8 cellular contexts compared by ENCODE assay signal in the genomic region with DNA sequence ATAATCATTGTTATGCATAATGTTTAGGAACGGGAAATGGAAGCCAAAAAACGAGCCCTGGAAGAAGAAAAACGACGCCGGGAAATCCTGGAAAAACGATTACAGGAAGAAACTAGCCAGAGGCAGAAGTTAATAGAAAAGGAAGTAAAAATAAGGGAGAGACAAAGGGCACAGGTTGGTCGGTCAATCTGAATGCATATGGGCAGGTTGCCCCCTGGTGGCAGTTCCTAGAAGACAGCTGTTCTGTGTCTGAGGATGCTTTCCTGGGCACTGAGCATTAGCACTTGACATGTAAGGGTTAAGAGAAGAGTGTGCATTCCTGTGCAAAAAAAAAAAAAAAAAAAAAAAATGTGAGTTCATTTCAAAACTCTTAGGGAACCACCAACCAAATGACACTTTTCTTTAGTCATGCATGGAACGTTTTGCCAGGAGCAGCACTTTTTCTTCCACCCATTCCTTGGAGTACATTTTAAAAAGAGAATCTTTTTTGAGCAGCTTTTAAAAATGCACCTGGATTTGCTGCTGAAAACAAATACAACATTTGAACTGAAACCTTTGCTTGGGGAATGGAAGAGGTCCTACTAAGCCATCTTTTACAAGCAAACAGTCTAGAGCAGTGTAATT. TPM values are rescaled to one million over a fixed set of nuclear protein-coding genes. Genes with fewer than 3 reads are reported as not detected.
A peak's percentile ranks its signal among the peaks of the same experiment; 100 is the strongest.
DNase-seq lines count a peak whose midpoint lies in the region; ATAC-seq and TF ChIP-seq lines count a peak whose summit lies in the region.

No MANE protein-coding gene starts in this region.

- H3K36me3 Mint-ChIP-seq in CD4-positive, alpha-beta T cell (ENCODE audit: low read depth): no peaks in the 10 kb centered on the region

- no peak overlapping the region for H3K4me3 Mint-ChIP-seq in CD4-positive, alpha-beta T cell

- no peaks in the 10 kb centered on the region for H3K27me3 Mint-ChIP-seq in CD4-positive, alpha-beta T cell

- POLR2A ChIA-PET in CD4-positive, alpha-beta T cell (lab: Charles Lee): interaction anchor here (0.9 to 6.3 kb wide), 5 partner anchors 10 to 299 kb away, joined by 3 to 32 read pairs (median 6); partner anchors contain the start of gene ABHD10

- peak; percentile 96 for TF ChIP-seq CTCF in CD4-positive, alpha-beta T cell (IDR thresholded peaks at IDR 0.05)

- peak; percentile 62 to 77 (median 68) for DNase-seq in CD4-positive, alpha-beta T cell
- DNase-seq in NCI-H69 (lab: John Stamatoyannopoulos, UW): peak; percentile 83
- peak; percentile 58 to 76 for DNase-seq in activated CD4-positive, alpha-beta T cell treated with anti-CD3 and anti-CD28 coated beads, Interleukin-2, amount 50 U/mL, for 24 hours (ENCODE audit: low read depth in 1 of 2, low spot score in 1 of 2)
- DNase-seq in dermis microvascular lymphatic vessel endothelial cell (ENCODE audit: low read depth in 2 of 2): peak; percentile 73 to 85
- DNase-seq in medulla oblongata (ENCODE audit: extremely low spot score): peak; percentile 91
- peak; percentile 50 for DNase-seq in stimulated activated CD8-positive, alpha-beta memory T cell treated with anti-CD3 and anti-CD28 coated beads, Interleukin-12 subunit alpha, Interleukin-12 subunit beta, amount 100 ng/mL, for 4 hours (ENCODE audit: low read depth)

- ATAC-seq in CD4-positive, alpha-beta T cell (ENCODE audit: poor library complexity): peak; percentile 97
- ATAC-seq in GM19438 (IDR thresholded peaks at IDR 0.05; ENCODE audit: low read depth, unreplicated experiment): peak; percentile 93
- ATAC-seq in HG03521 (IDR thresholded peaks at IDR 0.05; ENCODE audit: unreplicated experiment): peak; percentile 88

- intact Hi-C loops in CD4-positive, alpha-beta T cell (cut with DNase I, micrococcal nuclease): loop anchor here (1.0 to 2.0 kb wide), 3 partner anchors 250 to 299 kb away; no protein-coding TSS in a partner anchor

- no peaks in the 10 kb centered on the region for H3K9me3 Mint-ChIP-seq in CD4-positive, alpha-beta T cell

- no peak overlapping the region for H3K27ac ChIP-seq in CD4-positive, alpha-beta T cell (ENCODE audit: low read depth, low read length)

- no peaks in the 10 kb centered on the region for H3K9me3 ChIP-seq in CD4-positive, alpha-beta T cell (ENCODE audit: control insufficient read depth, low read length)

- H3K27ac Mint-ChIP-seq in CD4-positive, alpha-beta T cell: no peak overlapping the region

- H3K4me1 Mint-ChIP-seq in CD4-positive, alpha-beta T cell (ENCODE audit: low read depth): peaks cover 5% of the 10 kb centered on the region

- CTCF ChIA-PET in CD4-positive, alpha-beta T cell (lab: Charles Lee): interaction anchor here (0.6 to 3.1 kb wide), 15 partner anchors 10 to 352 kb away, joined by 3 to 40 read pairs (median 4); partner anchors contain the start of gene ABHD10

- no peaks in the 10 kb centered on the region for H3K27me3 ChIP-seq in CD4-positive, alpha-beta T cell (ENCODE audit: control insufficient read depth, insufficient read depth, low read length)

RNA-seq across cellular contexts. Expression of gene ABHD10, which starts 11.1 kb away (rescaled TPM):
- 10 to 100 TPM; 28.2 to 32.5 TPM for total RNA-seq in CD4-positive, alpha-beta T cell
- 21.6 and 25.8 TPM in 2 replicates for total RNA-seq in dermis microvascular lymphatic vessel endothelial cell

RNA-seq across cellular contexts. Expression of gene TAGLN3, which starts 31.0 kb away (rescaled TPM):
- total RNA-seq in CD4-positive, alpha-beta T cell: under 1 TPM in 1 of 2 experiments, not detected in 1; 0.28 TPM
- total RNA-seq in dermis microvascular lymphatic vessel endothelial cell: not detected in 2 replicates
